Comparison of ENCODE assay signal across 13 cellular contexts in the genomic region with DNA sequence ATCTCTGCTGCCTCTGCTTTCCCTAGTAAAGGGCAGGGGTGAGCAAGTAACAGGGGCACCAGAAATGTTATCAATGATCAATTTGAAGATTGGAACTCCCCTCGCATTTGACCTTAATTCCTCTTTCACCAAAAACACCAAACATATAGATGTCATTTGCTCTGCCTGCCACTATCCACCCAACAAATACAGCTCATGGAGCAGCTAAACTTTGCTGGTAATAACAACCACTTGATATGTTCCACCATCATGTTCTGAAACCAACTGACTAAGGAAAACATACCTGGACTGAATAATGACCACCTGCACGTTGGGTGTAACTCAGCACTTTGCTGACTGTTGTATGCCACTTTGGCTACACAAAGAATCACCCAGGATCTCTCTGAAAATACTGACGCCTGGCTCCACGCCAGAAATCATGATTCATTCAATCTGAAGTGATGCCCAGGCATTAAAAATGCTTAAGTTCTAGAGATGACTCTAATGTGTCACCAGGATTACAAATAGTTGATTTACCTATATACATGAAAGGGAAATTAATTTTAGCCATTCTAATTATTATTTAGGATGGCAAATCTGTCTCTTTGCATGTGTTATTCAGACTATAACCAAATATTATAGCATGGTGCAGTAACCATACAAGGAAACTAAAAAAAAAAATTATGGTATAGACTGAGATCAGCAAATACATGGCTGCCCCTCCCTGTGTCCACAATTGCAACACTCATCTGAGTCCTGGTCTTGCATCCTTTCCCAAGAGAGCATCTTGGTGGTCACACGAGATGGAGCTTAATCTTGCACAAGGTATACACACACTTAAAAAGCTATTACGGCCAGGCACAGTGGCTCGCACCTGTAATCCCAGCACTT. TPM values are rescaled to one million over a fixed set of nuclear protein-coding genes. Genes with fewer than 3 reads are reported as not detected.
DNase-seq lines count a peak whose midpoint lies in the region; ATAC-seq, FAIRE-seq and TF ChIP-seq lines count a peak whose summit lies in the region.
"Had no signal": no experiment of that assay in that cellular context is flagged by ENCODE, and none has a peak within 500 bp of the region (broad histone marks: within the 10 kb centered on the region; RNA-seq: fewer than 3 reads in every experiment).

No MANE protein-coding gene starts in this region.

- TF ChIP-seq EP300 in esophagus muscularis mucosa (IDR thresholded peaks at IDR 0.05), result no peak

- TF ChIP-seq POLR2A in esophagus muscularis mucosa (IDR thresholded peaks at IDR 0.05; ENCODE audit: low read depth), result no peak

- no peak for TF ChIP-seq CTCF in right atrium auricular region (IDR thresholded peaks at IDR 0.05)
- TF ChIP-seq CTCF in esophagus muscularis mucosa (IDR thresholded peaks at IDR 0.05), result no peak

- no peaks in the 10 kb centered on the region for H3K27me3 ChIP-seq in right atrium auricular region
- no peaks in the 10 kb centered on the region for H3K27me3 ChIP-seq in esophagus muscularis mucosa

- H3K4me3 ChIP-seq in right atrium auricular region, result no peak overlapping the region
- no peak overlapping the region for H3K4me3 ChIP-seq in esophagus muscularis mucosa

- H3K27ac ChIP-seq in right atrium auricular region, result no peak overlapping the region
- H3K27ac ChIP-seq in esophagus muscularis mucosa (replicated peaks in 1 of 4), result no peak overlapping the region
- H3K27ac ChIP-seq: KMS-11 had no signal

- H3K9me3 ChIP-seq in right atrium auricular region (no peaks in the 10 kb centered on the region), esophagus muscularis mucosa (no peaks in the 10 kb centered on the region)

- DNase-seq in left cardiac atrium, result peak; percentile 22
- DNase-seq in right atrium auricular region (ENCODE audit: low spot score), result no peak
- peak; percentile 94 for DNase-seq in NCI-H748 (lab: John Stamatoyannopoulos, UW; ENCODE audit: unreplicated experiment)
- peak; percentile 20 for DNase-seq in fibroblast of gingiva (ENCODE audit: low read depth)
- peak; percentile 32 for DNase-seq in urothelium cell line (ENCODE audit: low spot score)
- no peak for DNase-seq in dermis blood vessel endothelial cell
- DNase-seq in esophagus muscularis mucosa (ENCODE audit: extremely low spot score), result no peak
- no peak for DNase-seq in NCI-H524 treated with DMSO at 0.1 percent for 48 hours (lab: John Stamatoyannopoulos, UW)
- DNase-seq: islet precursor cell, Right ventricle myocardium superior had no signal

- no peak for FAIRE-seq in urothelium cell line (lab: Jason Lieb, UNC)
- FAIRE-seq: D721Med had no signal

- 67% methylated on average over 7 of the region's 7 CpGs for WGBS in esophagus muscularis mucosa

- no peaks in the 10 kb centered on the region for H3K4me1 ChIP-seq in right atrium auricular region
- H3K4me1 ChIP-seq in esophagus muscularis mucosa, result no peaks in the 10 kb centered on the region

- intact Hi-C loops in left cardiac atrium (cut with DNase I) (no loop called here), esophagus muscularis mucosa (cut with DNase I) (no loop called here)

- H3K36me3 ChIP-seq in right atrium auricular region (no peaks in the 10 kb centered on the region), esophagus muscularis mucosa (no peaks in the 10 kb centered on the region)

- no peak for ATAC-seq in left cardiac atrium
- ATAC-seq: activated T-cell treated with anti-CD3 and anti-CD28 coated beads, Interleukin-2, amount 50 U/mL, for 72 hours had no signal

RNA-seq across cellular contexts. Expression of a gene that starts 43.1 kb away (rescaled TPM):
- 1 to 10 TPM; 2.9 to 4.8 TPM for total RNA-seq in left cardiac atrium
- 1 to 10 TPM; 2.0 to 2.3 TPM for total RNA-seq in right atrium auricular region
- 6.7 and 7.3 TPM in 2 replicates for total RNA-seq in dermis blood vessel endothelial cell
- total RNA-seq in esophagus muscularis mucosa, result 10 to 100 TPM in 2 of 4 donors, 1 to 10 TPM in 2; 8.3 to 13.4 (median 10.9) TPM

Comparison
In these comparisons a context has a peak if more than half of its experiments do, and no peak if none do; other contexts are left out.
1. DNase-seq: peak in left cardiac atrium (single experiment), NCI-H748 (single experiment), fibroblast of gingiva (single experiment) and urothelium cell line (single experiment); none in right atrium auricular region (single experiment), dermis blood vessel endothelial cell (single experiment), esophagus muscularis mucosa (single experiment) and NCI-H524 treated with DMSO at 0.1 percent for 48 hours (single experiment).